14 cellular contexts compared by ENCODE assay signal in the genomic region with DNA sequence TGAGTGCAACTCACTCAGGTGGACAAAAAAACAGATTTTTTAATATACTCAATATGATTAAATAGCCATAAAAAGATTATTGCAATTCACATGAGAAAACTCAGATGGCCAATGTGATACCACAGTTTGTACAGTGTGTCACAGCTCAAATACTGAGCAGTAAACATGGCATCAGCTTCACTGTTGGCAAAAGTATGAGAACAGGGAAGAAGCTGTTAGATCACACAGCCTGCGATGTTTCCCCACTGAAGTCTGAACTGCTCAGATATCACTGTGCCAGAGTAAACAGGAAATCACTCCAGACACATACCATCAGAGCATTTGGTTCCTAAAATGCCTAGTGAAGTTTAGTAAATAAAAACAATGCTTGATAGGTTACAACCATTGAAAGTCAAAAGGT.
A peak's percentile ranks its signal among the peaks of the same experiment; 100 is the strongest.
DNase-seq lines count a peak whose midpoint lies in the region; ATAC-seq, FAIRE-seq and TF ChIP-seq lines count a peak whose summit lies in the region.
"Had no signal": no experiment of that assay in that cellular context is flagged by ENCODE, and none has a peak within 500 bp of the region (broad histone marks: within the 10 kb centered on the region; RNA-seq: fewer than 3 reads in every experiment).

No MANE protein-coding gene starts in this region.

- H4K20me1 ChIP-seq in DND-41 (ENCODE audit: insufficient read depth, low read length): no peaks in the 10 kb centered on the region
- H4K20me1 ChIP-seq in osteoblast (ENCODE audit: insufficient read depth, low read length): no peaks in the 10 kb centered on the region

- FAIRE-seq in bronchial epithelial cell (lab: Jason Lieb, UNC): no peak
- FAIRE-seq: K562 had no signal

- DNase-seq in DND-41 (no peak), NCI-H345 treated with DMSO at 0.1 percent for 48 hours (lab: John Stamatoyannopoulos, UW; ENCODE audit: unreplicated experiment) (peak; percentile 26), bronchial epithelial cell (ENCODE audit: low read depth) (peak; percentile 10), osteoblast (ENCODE audit: insufficient read length, low spot score, missing footprints) (no peak), DMS114 treated with DMSO at 0.1 percent for 48 hours (lab: John Stamatoyannopoulos, UW; ENCODE audit: unreplicated experiment) (no peak), posterior vena cava (ENCODE audit: low spot score) (no peak), NCI-H748 treated with DMSO at 0.1 percent for 48 hours (lab: John Stamatoyannopoulos, UW) (no peak)
- DNase-seq: activated CD4-positive, alpha-beta T cell treated with anti-CD3 and anti-CD28 coated beads, Interleukin-2, amount 50 U/mL, for 48 hours; heart left ventricle; HFFc6; transverse colon had no signal

- no peaks in the 10 kb centered on the region for H3K9me3 ChIP-seq in DND-41 (ENCODE audit: insufficient read depth, low read length, severe bottlenecking)
- H3K9me3 ChIP-seq in osteoblast (ENCODE audit: low read depth, low read length): no peaks in the 10 kb centered on the region
- H3K9me3 ChIP-seq: heart left ventricle, transverse colon had no signal

- TF ChIP-seq CTCF in DND-41 (IDR thresholded peaks at IDR 0.05; ENCODE audit: borderline replicate concordance, extremely low read depth, low read length, poor library complexity, severe bottlenecking) (no peak), bronchial epithelial cell (IDR thresholded peaks at IDR 0.05; ENCODE audit: insufficient read depth, low read length, severe bottlenecking) (no peak), osteoblast (IDR thresholded peaks at IDR 0.05; ENCODE audit: extremely low read depth, low read depth, low read length) (no peak)

- H3K36me3 ChIP-seq in DND-41 (ENCODE audit: insufficient read depth, low read length): no peaks in the 10 kb centered on the region
- no peaks in the 10 kb centered on the region for H3K36me3 ChIP-seq in bronchial epithelial cell (ENCODE audit: control insufficient read depth, insufficient read depth, low read length)
- H3K36me3 ChIP-seq in osteoblast (ENCODE audit: insufficient read depth, low read length): no peaks in the 10 kb centered on the region
- H3K36me3 ChIP-seq: heart left ventricle, transverse colon had no signal

- no peak overlapping the region for H3K27ac ChIP-seq in DND-41 (ENCODE audit: low read length)
- H3K27ac ChIP-seq in osteoblast (ENCODE audit: low read depth, low read length): no peak overlapping the region
- H3K27ac ChIP-seq: heart left ventricle, transverse colon had no signal

- H3K4me2 ChIP-seq in DND-41 (ENCODE audit: insufficient read depth, low read length) (no peak overlapping the region), osteoblast (ENCODE audit: insufficient read depth, low read length) (no peak overlapping the region)

- intact Hi-C loops in posterior vena cava (cut with DNase I): no loop called here

- H2AFZ ChIP-seq in DND-41 (ENCODE audit: low read depth, low read length): no peak overlapping the region
- H2AFZ ChIP-seq in osteoblast (ENCODE audit: low read length): peak overlapping the region; percentile 40

- ATAC-seq in DND-41 (ENCODE audit: insufficient read depth, low read depth) (peak; percentile 37; the same call in 1 of the 3 replicates), GM19023 (IDR thresholded peaks at IDR 0.05; ENCODE audit: unreplicated experiment) (no peak)
- ATAC-seq: K562 had no signal

- H3K4me3 ChIP-seq in DND-41 (ENCODE audit: low read depth in 1 of 2, low read length in 2 of 2) (no peak overlapping the region), bronchial epithelial cell (ENCODE audit: low read depth, low read length) (no peak overlapping the region), osteoblast (ENCODE audit: insufficient read depth, low read length) (no peak overlapping the region)
- H3K4me3 ChIP-seq: heart left ventricle, K562, lung, transverse colon had no signal

- H3K79me2 ChIP-seq in DND-41 (ENCODE audit: insufficient read depth, low read length) (no peaks in the 10 kb centered on the region), osteoblast (ENCODE audit: insufficient read depth, low read length) (no peaks in the 10 kb centered on the region)

- H3K27me3 ChIP-seq in DND-41 (ENCODE audit: insufficient read depth, low read length, poor library complexity) (no peaks in the 10 kb centered on the region), bronchial epithelial cell (ENCODE audit: control insufficient read depth, insufficient read depth, low read length) (no peaks in the 10 kb centered on the region), osteoblast (ENCODE audit: insufficient read depth, low read length) (no peaks in the 10 kb centered on the region)
- H3K27me3 ChIP-seq: heart left ventricle, transverse colon had no signal

- H3K4me1 ChIP-seq in DND-41 (ENCODE audit: insufficient read depth, low read length): no peaks in the 10 kb centered on the region
- peaks cover 6% of the 10 kb centered on the region for H3K4me1 ChIP-seq in osteoblast (ENCODE audit: insufficient read depth, low read length)
- H3K4me1 ChIP-seq: transverse colon had no signal

- no peak overlapping the region for H3K9ac ChIP-seq in DND-41 (ENCODE audit: low read depth, low read length)

Comparison
In these comparisons a context has a peak if more than half of its experiments do, and no peak if none do; other contexts are left out.
1. DNase-seq: peak in NCI-H345 treated with DMSO at 0.1 percent for 48 hours (single experiment) and bronchial epithelial cell (single experiment); none in DND-41 (single experiment), osteoblast (single experiment), DMS114 treated with DMSO at 0.1 percent for 48 hours (single experiment), posterior vena cava (single experiment) and NCI-H748 treated with DMSO at 0.1 percent for 48 hours (single experiment).